25 cellular contexts compared by ENCODE assay signal in the genomic region with DNA sequence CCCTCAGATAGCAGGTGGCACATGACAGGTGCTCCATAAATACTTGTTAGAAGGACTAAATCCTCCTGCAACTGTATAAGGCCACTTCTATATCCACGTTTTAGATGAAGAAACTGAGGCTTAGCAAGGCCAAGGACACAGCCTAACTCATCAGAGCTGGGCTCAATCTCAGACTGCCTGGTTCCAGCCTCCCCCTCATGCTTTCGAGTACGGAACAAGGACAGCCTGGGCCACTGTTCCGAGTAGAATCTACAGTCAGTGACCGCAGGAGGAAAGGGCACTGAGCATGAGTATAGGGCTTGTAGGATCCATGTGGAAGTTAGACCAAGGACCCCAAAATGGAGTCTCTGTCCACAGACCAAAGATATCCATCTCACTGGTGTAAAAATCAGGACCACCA.
"Had no signal": no experiment of that assay in that cellular context is flagged by ENCODE, and none has a peak within 500 bp of the region (broad histone marks: within the 10 kb centered on the region; RNA-seq: fewer than 3 reads in every experiment).

No MANE protein-coding gene starts in this region.

- H3K27ac ChIP-seq: stomach, suprapubic skin, testis, thoracic aorta, thyroid gland, tibial artery, tibial nerve, transverse colon, upper lobe of left lung, upper lobe of right lung, uterus, vagina had no signal

- H3K27me3 ChIP-seq: stomach, suprapubic skin, testis, thyroid gland, tibial artery, tibial nerve, transverse colon, upper lobe of left lung, upper lobe of right lung, uterus, vagina had no signal

- FAIRE-seq: urothelium cell line had no signal

- H3K4me1 ChIP-seq: stomach, suprapubic skin, testis, thyroid gland, tibial nerve, transverse colon, upper lobe of left lung, upper lobe of right lung, uterus, vagina had no signal

- H3K36me3 ChIP-seq: suprapubic skin, thyroid gland, tibial nerve, transverse colon, upper lobe of left lung, upper lobe of right lung, uterus, vagina had no signal

- H3K9me3 ChIP-seq: stomach, suprapubic skin, testis, thoracic aorta, thyroid gland, tibial artery, tibial nerve, transverse colon, upper lobe of left lung, upper lobe of right lung, uterus, vagina had no signal

- H3K4me3 ChIP-seq: stomach, suprapubic skin, testis, thoracic aorta, thyroid gland, tibial artery, tibial nerve, transverse colon, upper lobe of left lung, upper lobe of right lung, uterus, vagina had no signal

- DNase-seq: stimulated activated CD4-positive, alpha-beta T cell treated with anti-CD3 and anti-CD28 coated beads, Interleukin-2, amount 100 ng/mL, for 48 hours; stimulated activated CD4-positive, alpha-beta T cell treated with anti-CD3 and anti-CD28 coated beads, Interleukin-4, amount 100 ng/mL, for 1 hour; stimulated activated CD4-positive, alpha-beta T cell treated with anti-CD3 and anti-CD28 coated beads, Interleukin-4, amount 100 ng/mL, for 24 hours; stimulated activated CD4-positive, alpha-beta T cell treated with anti-CD3 and anti-CD28 coated beads, Interleukin-4, amount 100 ng/mL, for 4 hours; stimulated activated CD8-positive, alpha-beta memory T cell treated with anti-CD3 and anti-CD28 coated beads, Interleukin-4, amount 100 ng/mL, for 48 hours; stimulated activated naive B cell treated with anti-CD40 and anti-IgM and Interleukin-4, amounts not matched to agents 10 μg/mL and 1 μg/mL and 100 μg/mL, for 72 hours; stimulated activated naive CD4-positive, alpha-beta T cell; stimulated activated naive CD4-positive, alpha-beta T cell treated with Interleukin-2 at 50 U/mL for 16 hours; stimulated activated naive CD8-positive, alpha-beta T cell treated with anti-CD3 and anti-CD28 coated beads, Interleukin-15, amount 100 ng/mL, for 72 hours; stimulated activated naive CD8-positive, alpha-beta T cell treated with anti-CD3 and anti-CD28 coated beads, Interleukin-15, Interleukin-2, amounts not matched to agents 100 U/mL and 50 U/mL, for 24 hours; stomach; substantia nigra; testis; thyroid gland; tibial artery; transverse colon; trophoblast cell; upper lobe of left lung; upper lobe of right lung; uterus had no signal
